In genomic region chr9:117860849-117861248, GRCh38 we compare ENCODE assay signal across 18 cellular contexts.
"Had no signal": no experiment of that assay in that cellular context is flagged by ENCODE, and none has a peak within 500 bp of the region (broad histone marks: within the 10 kb centered on the region; RNA-seq: fewer than 3 reads in every experiment).

No MANE protein-coding gene starts in this region.

- H3K27me3 ChIP-seq: foreskin keratinocyte, sigmoid colon, suprapubic skin, thyroid gland had no signal

- H3K36me3 ChIP-seq: neutrophil, sigmoid colon, suprapubic skin, thyroid gland had no signal

- H3K4me1 ChIP-seq: foreskin keratinocyte, psoas muscle, sigmoid colon, suprapubic skin, thyroid gland had no signal

- H3K4me3 ChIP-seq: coronary artery, psoas muscle, sigmoid colon, suprapubic skin, thyroid gland had no signal

- H3K27ac ChIP-seq: coronary artery, foreskin keratinocyte, neutrophil, psoas muscle, sigmoid colon, suprapubic skin, thyroid gland had no signal

- H3K9me3 ChIP-seq: neutrophil, psoas muscle, sigmoid colon, suprapubic skin, thyroid gland had no signal

- DNase-seq: effector CD4-positive, alpha-beta T cell; endodermal cell; erythroblast; foreskin keratinocyte; head of caudate nucleus; hippocampal formation; kidney glomerular epithelial cell; mesendoderm; naive thymus-derived CD8-positive, alpha-beta T cell; psoas muscle; sigmoid colon; small intestine; stimulated activated CD4-positive, alpha-beta T cell treated with anti-CD3 and anti-CD28 coated beads, Interleukin-2, amount 100 ng/mL, for 48 hours; stimulated activated naive CD4-positive, alpha-beta T cell treated with Interleukin-2 at 50 U/mL for 16 hours; thyroid gland had no signal
